ENCODE assay signal across 1 cellular context in the genomic region with DNA sequence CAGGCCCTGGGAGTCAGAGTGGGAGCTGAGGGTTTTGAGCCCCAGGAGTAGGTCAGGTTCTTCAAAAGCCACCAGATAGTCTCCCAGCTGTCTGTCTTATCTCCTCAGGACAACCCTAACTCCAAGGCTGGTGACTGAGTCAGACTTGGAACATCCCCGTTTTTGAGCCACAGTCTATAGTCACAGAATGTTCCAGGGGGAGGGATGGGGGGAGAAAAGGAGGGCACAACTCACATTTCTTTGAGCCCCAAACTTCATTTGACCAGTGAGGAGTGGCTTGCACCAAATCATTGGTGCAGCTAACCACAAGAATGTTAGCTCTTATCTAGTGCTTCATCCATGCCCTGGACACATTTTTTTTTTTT.
TF ChIP-seq lines count a peak whose summit lies in the region.

No MANE protein-coding gene starts in this region.

TF ChIP-seq in H1, 55 proteins besides CTCF, POLR2A, EP300 and RAD21 (continued from another document):
- TF ChIP-seq POU5F1 (IDR thresholded peaks at IDR 0.05; ENCODE audit: low read depth, low read length): no peak
- no peak for TF ChIP-seq TAF1 (IDR thresholded peaks at IDR 0.05; ENCODE audit: low read depth, low read length)
- TF ChIP-seq SP4 (IDR thresholded peaks at IDR 0.05; ENCODE audit: low read length): no peak
- TF ChIP-seq TEAD4 (IDR thresholded peaks at IDR 0.05; ENCODE audit: low read depth, low read length): no peak
- TF ChIP-seq, protein P1, sequence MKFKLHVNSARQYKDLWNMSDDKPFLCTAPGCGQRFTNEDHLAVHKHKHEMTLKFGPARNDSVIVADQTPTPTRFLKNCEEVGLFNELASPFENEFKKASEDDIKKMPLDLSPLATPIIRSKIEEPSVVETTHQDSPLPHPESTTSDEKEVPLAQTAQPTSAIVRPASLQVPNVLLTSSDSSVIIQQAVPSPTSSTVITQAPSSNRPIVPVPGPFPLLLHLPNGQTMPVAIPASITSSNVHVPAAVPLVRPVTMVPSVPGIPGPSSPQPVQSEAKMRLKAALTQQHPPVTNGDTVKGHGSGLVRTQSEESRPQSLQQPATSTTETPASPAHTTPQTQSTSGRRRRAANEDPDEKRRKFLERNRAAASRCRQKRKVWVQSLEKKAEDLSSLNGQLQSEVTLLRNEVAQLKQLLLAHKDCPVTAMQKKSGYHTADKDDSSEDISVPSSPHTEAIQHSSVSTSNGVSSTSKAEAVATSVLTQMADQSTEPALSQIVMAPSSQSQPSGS (IDR thresholded peaks at IDR 0.05; ENCODE audit: low read length): no peak
- no peak for TF ChIP-seq SUZ12 (IDR thresholded peaks at IDR 0.05; ENCODE audit: low read length)
- TF ChIP-seq, protein P2, sequence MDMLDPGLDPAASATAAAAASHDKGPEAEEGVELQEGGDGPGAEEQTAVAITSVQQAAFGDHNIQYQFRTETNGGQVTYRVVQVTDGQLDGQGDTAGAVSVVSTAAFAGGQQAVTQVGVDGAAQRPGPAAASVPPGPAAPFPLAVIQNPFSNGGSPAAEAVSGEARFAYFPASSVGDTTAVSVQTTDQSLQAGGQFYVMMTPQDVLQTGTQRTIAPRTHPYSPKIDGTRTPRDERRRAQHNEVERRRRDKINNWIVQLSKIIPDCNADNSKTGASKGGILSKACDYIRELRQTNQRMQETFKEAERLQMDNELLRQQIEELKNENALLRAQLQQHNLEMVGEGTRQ (IDR thresholded peaks at IDR 0.05; ENCODE audit: low read length): no peak
- TF ChIP-seq TAF7 (optimal IDR thresholded peaks at IDR 0.05; ENCODE audit: borderline replicate concordance, low read depth, low read length): no peak
- no peak for TF ChIP-seq POLR2AphosphoS5 (IDR thresholded peaks at IDR 0.05; ENCODE audit: low read depth, low read length)
